In genomic region chr2:55827430-55827829, GRCh38 we compare ENCODE assay signal across 7 cellular contexts.
DNase-seq lines count a peak whose midpoint lies in the region; FAIRE-seq and TF ChIP-seq lines count a peak whose summit lies in the region.
"Not testable (repeated sequence)": the region's sequence is repeated elsewhere in the genome, so short reads cannot be mapped to it uniquely, and the experiment has no call there.

No MANE protein-coding gene starts in this region.

- not testable (repeated sequence) for TF ChIP-seq EP300 in H1 (IDR thresholded peaks at IDR 0.05; ENCODE audit: borderline replicate concordance in 1 of 2, low read depth in 2 of 2, low read length in 2 of 2)

- CTCF ChIA-PET in H1 (lab: Charles Lee; ENCODE audit: partially characterized antibody): interaction anchor here (0.7 to 1.7 kb wide), 2 partner anchors 9 to 56 kb away, joined by 3 to 5 read pairs; no protein-coding TSS in a partner anchor

- not testable (repeated sequence) for H2BK5ac ChIP-seq in H1 (ENCODE audit: low read depth, low read length)

- not testable (repeated sequence) for H3K36me3 ChIP-seq in astrocyte (ENCODE audit: insufficient read depth, low read length); H1 (ENCODE audit: control insufficient read depth in 2 of 4, insufficient read depth in 4 of 4, low read length in 3 of 4)

- TF ChIP-seq RAD21 in H1 (IDR thresholded peaks at IDR 0.05 in 1 of 2, conservative IDR thresholded peaks at IDR 0.05 in 1 of 2; ENCODE audit: low read depth in 2 of 2, low read length in 2 of 2): not testable (repeated sequence)

- H3K4me2 ChIP-seq in astrocyte (ENCODE audit: low read length); H1 (ENCODE audit: insufficient read depth in 1 of 2, low read depth in 2 of 2, low read length in 2 of 2): not testable (repeated sequence)

- H3K4me1 Mint-ChIP-seq in astrocyte (ENCODE audit: low read depth, unreplicated experiment): not testable (repeated sequence)
- H3K4me1 Mint-ChIP-seq in glutamatergic neuron (ENCODE audit: low read depth, unreplicated experiment): peaks cover 26% of the 10 kb centered on the region

- H4K5ac ChIP-seq in H1 (ENCODE audit: insufficient read length, low read depth, low read length): not testable (repeated sequence)

- H3K4me3 ChIP-seq in AG10803 (ENCODE audit: low read length); astrocyte (ENCODE audit: insufficient read depth, low read depth, low read length); H1 (ENCODE audit: extremely low read depth in 1 of 4, insufficient read depth in 2 of 4, low read depth in 3 of 4, low read length in 4 of 4): not testable (repeated sequence)

- not testable (repeated sequence) for H4K91ac ChIP-seq in H1 (replicated peaks; ENCODE audit: insufficient read length, low read length)

- not testable (repeated sequence) for H3K23ac ChIP-seq in H1 (ENCODE audit: insufficient read length)

- not testable (repeated sequence) for H3K9me3 Mint-ChIP-seq in astrocyte (ENCODE audit: unreplicated experiment)
- peaks cover 12% of the 10 kb centered on the region for H3K9me3 Mint-ChIP-seq in glutamatergic neuron (ENCODE audit: unreplicated experiment)

- not testable (repeated sequence) for TF ChIP-seq CTCF in AG10803 (conservative IDR thresholded peaks at IDR 0.05; ENCODE audit: low read length); astrocyte (IDR thresholded peaks at IDR 0.05; ENCODE audit: insufficient read depth, low read depth, low read length); H1 (IDR thresholded peaks at IDR 0.05; ENCODE audit: control extremely low read depth in 1 of 3, insufficient read depth in 1 of 3, low read depth in 1 of 3, low read length in 3 of 3); glutamatergic neuron (IDR thresholded peaks at IDR 0.05; ENCODE audit: partially characterized antibody, unreplicated experiment)

- H3K4me3 Mint-ChIP-seq in astrocyte (ENCODE audit: unreplicated experiment); glutamatergic neuron (ENCODE audit: unreplicated experiment): not testable (repeated sequence)

- not testable (repeated sequence) for H2AFZ ChIP-seq in astrocyte (ENCODE audit: low read depth, low read length); H1 (ENCODE audit: low read length)

- not testable (repeated sequence) for H2BK15ac ChIP-seq in H1 (ENCODE audit: low read length)

- not testable (repeated sequence) for H4K8ac ChIP-seq in H1 (ENCODE audit: extremely low read depth, insufficient read depth, low read length)

- H3K18ac ChIP-seq in H1 (ENCODE audit: extremely low read depth, low read length): not testable (repeated sequence)

- H2BK120ac ChIP-seq in H1 (replicated peaks; ENCODE audit: low read depth, low read length): not testable (repeated sequence)

- H3K14ac ChIP-seq in H1 (ENCODE audit: insufficient read length): not testable (repeated sequence)

- not testable (repeated sequence) for H3K27me3 Mint-ChIP-seq in astrocyte (ENCODE audit: low read depth, unreplicated experiment); glutamatergic neuron (ENCODE audit: unreplicated experiment)

- not testable (repeated sequence) for H3K27me3 ChIP-seq in astrocyte (ENCODE audit: insufficient read depth, low read length); H1 (replicated peaks in 1 of 4; ENCODE audit: control insufficient read depth in 3 of 4, extremely low read depth in 1 of 4, insufficient read depth in 3 of 4, low read length in 3 of 4)

- POLR2A ChIA-PET in H1 (lab: Charles Lee; ENCODE audit: partially characterized antibody): not testable (repeated sequence)

- not testable (repeated sequence) for H3K4me1 ChIP-seq in astrocyte (ENCODE audit: insufficient read depth, low read length); H1 (replicated peaks in 1 of 4; ENCODE audit: control insufficient read depth in 3 of 4, insufficient read depth in 4 of 4, low read length in 3 of 4)

- TF ChIP-seq POLR2A in H1 (IDR thresholded peaks at IDR 0.05; ENCODE audit: control extremely low read depth in 1 of 2, low read depth in 2 of 2, low read length in 2 of 2): not testable (repeated sequence)

- H3K23me2 ChIP-seq in H1 (ENCODE audit: low read depth, low read length): not testable (repeated sequence)

- H3K79me2 ChIP-seq in astrocyte (ENCODE audit: insufficient read depth, low read length); H1 (ENCODE audit: control insufficient read depth in 1 of 2, insufficient read depth in 2 of 2, low read length in 2 of 2): not testable (repeated sequence)

- not testable (repeated sequence) for H3K36me3 Mint-ChIP-seq in astrocyte (ENCODE audit: low read depth, unreplicated experiment); glutamatergic neuron (ENCODE audit: unreplicated experiment)

- H4K20me1 ChIP-seq in astrocyte (ENCODE audit: insufficient read depth, low read length); H1 (replicated peaks in 1 of 2; ENCODE audit: control insufficient read depth in 1 of 2, insufficient read depth in 2 of 2, low read length in 2 of 2): not testable (repeated sequence)

- not testable (repeated sequence) for H2AK5ac ChIP-seq in H1 (ENCODE audit: low read depth, low read length)

- not testable (repeated sequence) for H3K27ac ChIP-seq in astrocyte (ENCODE audit: low read depth, low read length); H1 (ENCODE audit: low read depth, low read length)

- not testable (repeated sequence) for H3K79me1 ChIP-seq in H1 (ENCODE audit: low read depth, low read length)

- not testable (repeated sequence) for H2BK20ac ChIP-seq in H1 (ENCODE audit: low read length)

- not testable (repeated sequence) for H3K56ac ChIP-seq in H1 (replicated peaks; ENCODE audit: insufficient read length, low read depth, low read length)

- H3K9ac ChIP-seq in astrocyte (ENCODE audit: low read length); H1 (replicated peaks in 1 of 4; ENCODE audit: extremely low read depth in 1 of 4, low read depth in 3 of 4, low read length in 3 of 4): not testable (repeated sequence)

- not testable (repeated sequence) for H2BK12ac ChIP-seq in H1 (ENCODE audit: low read depth, low read length)

- H3K4ac ChIP-seq in H1 (replicated peaks; ENCODE audit: insufficient read length, low read depth, low read length): not testable (repeated sequence)

- DNase-seq in AG10803 (ENCODE audit: low read depth) (peak; percentile 43), ELR (ENCODE audit: low read depth) (peak; percentile 71), HT1080 (ENCODE audit: low read depth) (peak; percentile 48), RPMI7951 (ENCODE audit: low read depth) (peak; percentile 17), astrocyte (ENCODE audit: low read depth) (peak; percentile 19)
- DNase-seq in H1 (ENCODE audit: low read depth in 1 of 2, low spot score in 2 of 2); glutamatergic neuron: not testable (repeated sequence)

- not testable (repeated sequence) for H3K9me3 ChIP-seq in astrocyte (ENCODE audit: insufficient read depth, low read depth, low read length); H1 (ENCODE audit: insufficient read depth in 2 of 2, low read depth in 1 of 2, low read length in 1 of 2)

- 79% methylated on average over 2 of the region's 2 CpGs; no CpG with 5 or more reads in 1 of the 2 experiments for WGBS in H1 (ENCODE audit: extremely low coverage in 1 of 2, insufficient coverage in 1 of 2, insufficient read length in 1 of 2, insufficient replicate concordance in 2 of 2, low coverage in 1 of 2, low lambda C conversion rate in 2 of 2, missing lambda C conversion rate in 1 of 2), 2 experiments

- FAIRE-seq in astrocyte (lab: Jason Lieb, UNC); H1 (lab: Jason Lieb, UNC): not testable (repeated sequence)

- not testable (repeated sequence) for H3K27ac Mint-ChIP-seq in astrocyte (ENCODE audit: unreplicated experiment)
- H3K27ac Mint-ChIP-seq in glutamatergic neuron (ENCODE audit: unreplicated experiment): peak overlapping the region; percentile 95

TF ChIP-seq in H1, 55 proteins besides CTCF, POLR2A, EP300 and RAD21:
- TF ChIP-seq BACH1 (IDR thresholded peaks at IDR 0.05; ENCODE audit: low read length): peak; percentile 55; the same call in 1 of the 2 replicates
